ENCODE assay signal across 16 cellular contexts in the genomic region with DNA sequence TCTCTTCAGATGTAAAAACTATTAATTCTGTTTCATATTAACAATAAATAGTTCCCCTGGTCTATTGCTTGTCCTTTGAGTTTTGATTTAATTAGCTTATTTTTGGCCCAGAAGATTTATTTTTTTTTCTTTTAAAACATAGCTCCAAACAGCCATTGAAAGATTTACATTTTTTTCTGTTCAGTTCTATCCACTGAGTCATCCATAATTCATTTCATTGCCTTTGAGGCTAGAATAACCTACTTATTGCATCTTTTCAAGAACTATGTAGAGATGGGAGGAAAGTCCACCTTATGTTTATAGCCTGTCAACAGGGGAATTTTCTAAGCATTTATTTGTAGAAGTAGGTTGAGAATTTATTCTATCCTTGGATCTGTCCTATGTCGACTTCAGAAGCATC. TPM values are rescaled to one million over a fixed set of nuclear protein-coding genes. Genes with fewer than 3 reads are reported as not detected.
DNase-seq lines count a peak whose midpoint lies in the region; ATAC-seq and TF ChIP-seq lines count a peak whose summit lies in the region.
"Had no signal": no experiment of that assay in that cellular context is flagged by ENCODE, and none has a peak within 500 bp of the region (broad histone marks: within the 10 kb centered on the region; RNA-seq: fewer than 3 reads in every experiment).

No MANE protein-coding gene starts in this region.

- no peak overlapping the region for H3K4me2 ChIP-seq in MM.1S (ENCODE audit: low read depth, low read length)

- intact Hi-C loops in naive thymus-derived CD4-positive, alpha-beta T cell (cut with micrococcal nuclease), result no loop called here

- no peaks in the 10 kb centered on the region for H3K9me3 ChIP-seq in adipocyte (ENCODE audit: control insufficient read depth, low read length)
- no peaks in the 10 kb centered on the region for H3K9me3 ChIP-seq in naive thymus-derived CD4-positive, alpha-beta T cell (ENCODE audit: control insufficient read depth in 2 of 3, low read length in 3 of 3)
- H3K9me3 ChIP-seq in MM.1S (replicated peaks; ENCODE audit: insufficient read depth, low read length), result no peaks in the 10 kb centered on the region
- H3K9me3 ChIP-seq: breast epithelium, gastroesophageal sphincter had no signal

- no peak overlapping the region for H3K4me3 Mint-ChIP-seq in T-helper 2 cell treated with Interferon-gamma antibody and Interleukin-4, amounts not matched to agents 5 μg/mL and 100 μg/mL, for 36 hours
- H3K4me3 Mint-ChIP-seq in naive thymus-derived CD4-positive, alpha-beta T cell, result peak overlapping the region in 3 of 10 donors; percentile 21 to 40 (median 33)
- H3K4me3 Mint-ChIP-seq: dendritic cell treated with granulocyte-macrophage colony-stimulating factor and Interleukin-4, amounts not matched to agents 40 ng/mL and 50 ng/mL, for 4 days had no signal

- H3K27me3 ChIP-seq in adipocyte (replicated peaks; ENCODE audit: control insufficient read depth, insufficient read depth, low read length), result no peaks in the 10 kb centered on the region
- no peaks in the 10 kb centered on the region for H3K27me3 ChIP-seq in naive thymus-derived CD4-positive, alpha-beta T cell (ENCODE audit: control insufficient read depth in 2 of 2, insufficient read depth in 2 of 2, low read length in 2 of 2)
- H3K27me3 ChIP-seq in MM.1S (replicated peaks; ENCODE audit: insufficient read depth, low read length), result no peaks in the 10 kb centered on the region
- H3K27me3 ChIP-seq: breast epithelium, gastroesophageal sphincter had no signal

- no peaks in the 10 kb centered on the region for H3K36me3 Mint-ChIP-seq in T-helper 2 cell treated with Interferon-gamma antibody and Interleukin-4, amounts not matched to agents 5 μg/mL and 100 μg/mL, for 36 hours (ENCODE audit: low read depth)
- peaks cover 0 to 11% (median 0%) of the 10 kb centered on the region in 5 donors for H3K36me3 Mint-ChIP-seq in naive thymus-derived CD4-positive, alpha-beta T cell

- H3K79me2 ChIP-seq in MM.1S (ENCODE audit: low read length), result no peaks in the 10 kb centered on the region

- no peaks in the 10 kb centered on the region for H3K36me3 ChIP-seq in adipocyte (ENCODE audit: control insufficient read depth, insufficient read depth, low read length, severe bottlenecking)
- H3K36me3 ChIP-seq in naive thymus-derived CD4-positive, alpha-beta T cell (ENCODE audit: control insufficient read depth in 2 of 3, insufficient read depth in 3 of 3, low read length in 3 of 3), result no peaks in the 10 kb centered on the region
- H3K36me3 ChIP-seq in MM.1S (replicated peaks; ENCODE audit: insufficient read depth, low read length), result no peaks in the 10 kb centered on the region
- H3K36me3 ChIP-seq: breast epithelium, gastroesophageal sphincter, HAP-1 had no signal

- H3K4me1 ChIP-seq in adipocyte (ENCODE audit: control insufficient read depth, insufficient read depth, low read length) (peaks cover 11% of the 10 kb centered on the region), MM.1S (ENCODE audit: low read length) (peaks cover 11% of the 10 kb centered on the region)
- H3K4me1 ChIP-seq in naive thymus-derived CD4-positive, alpha-beta T cell (ENCODE audit: control insufficient read depth in 2 of 2, insufficient read depth in 2 of 2, low read length in 2 of 2), result peaks cover 20 to 74% of the 10 kb centered on the region in 2 donors
- H3K4me1 ChIP-seq: breast epithelium had no signal

- ATAC-seq in naive thymus-derived CD4-positive, alpha-beta T cell, result no peak
- ATAC-seq: gastroesophageal sphincter had no signal

- no peaks in the 10 kb centered on the region for H3K27me3 Mint-ChIP-seq in T-helper 2 cell treated with Interferon-gamma antibody and Interleukin-4, amounts not matched to agents 5 μg/mL and 100 μg/mL, for 36 hours (ENCODE audit: low read depth)
- no peaks in the 10 kb centered on the region for H3K27me3 Mint-ChIP-seq in naive thymus-derived CD4-positive, alpha-beta T cell
- H3K27me3 Mint-ChIP-seq: dendritic cell treated with granulocyte-macrophage colony-stimulating factor and Interleukin-4, amounts not matched to agents 40 ng/mL and 50 ng/mL, for 4 days had no signal

- no peak overlapping the region for H3K4me3 ChIP-seq in adipocyte (ENCODE audit: low read length)
- H3K4me3 ChIP-seq in naive thymus-derived CD4-positive, alpha-beta T cell (ENCODE audit: low read length), result no peak overlapping the region
- no peak overlapping the region for H3K4me3 ChIP-seq in MM.1S (ENCODE audit: low read length)
- H3K4me3 ChIP-seq: breast epithelium, gastroesophageal sphincter, HAP-1 had no signal

- H2AFZ ChIP-seq in MM.1S (ENCODE audit: low read length), result no peak overlapping the region

- CTCF ChIA-PET in naive thymus-derived CD4-positive, alpha-beta T cell (lab: Charles Lee), result interaction anchor here (0.6 to 2.4 kb wide), 2 partner anchors 18 to 32 kb away, joined by 3 to 8 read pairs; no protein-coding TSS in a partner anchor

- DNase-seq in T-helper 2 cell treated with Interferon-gamma antibody and Interleukin-4, amounts not matched to agents 5 μg/mL and 100 μg/mL, for 36 hours (ENCODE audit: low spot score), result no peak
- DNase-seq in T-helper 2 cell, result no peak
- DNase-seq in GM04504 (ENCODE audit: low read depth), result peak; percentile 34
- DNase-seq in adipocyte (ENCODE audit: low read depth), result peak; percentile 51
- DNase-seq in naive thymus-derived CD4-positive, alpha-beta T cell, result no peak
- DNase-seq in MM.1S, result no peak
- DNase-seq in HPDE6-E6E7 (ENCODE audit: extremely low spot score), result no peak
- no peak for DNase-seq in ureter (ENCODE audit: low spot score)
- DNase-seq: 8988T; NCI-H1930; NCI-H446 treated with DMSO at 0.1 percent for 48 hours; stimulated activated CD4-positive, alpha-beta T cell treated with anti-CD3 and anti-CD28 coated beads, Interleukin-12 subunit alpha, Interleukin-12 subunit beta, amount 100 ng/mL, for 4 hours had no signal

- peak overlapping the region; percentile 17 for H3K27ac Mint-ChIP-seq in T-helper 2 cell treated with Interferon-gamma antibody and Interleukin-4, amounts not matched to agents 5 μg/mL and 100 μg/mL, for 36 hours
- H3K27ac Mint-ChIP-seq in naive thymus-derived CD4-positive, alpha-beta T cell, result peak overlapping the region; percentile 22 to 98 (median 92)

- no peaks in the 10 kb centered on the region for H4K20me1 ChIP-seq in MM.1S (ENCODE audit: insufficient read depth, low read length)

- no peak for TF ChIP-seq CTCF in MM.1S (IDR thresholded peaks at IDR 0.05; ENCODE audit: low read length)

- POLR2A ChIA-PET in naive thymus-derived CD4-positive, alpha-beta T cell (lab: Charles Lee), result interaction anchor here (0.8 to 21.9 kb wide), 10 partner anchors 9 to 61 kb away, joined by 3 to 550 read pairs (median 8); no protein-coding TSS in a partner anchor

- peaks cover 3% of the 10 kb centered on the region for H3K9me3 Mint-ChIP-seq in T-helper 2 cell treated with Interferon-gamma antibody and Interleukin-4, amounts not matched to agents 5 μg/mL and 100 μg/mL, for 36 hours
- H3K9me3 Mint-ChIP-seq in naive thymus-derived CD4-positive, alpha-beta T cell, result no peaks in the 10 kb centered on the region
- H3K9me3 Mint-ChIP-seq: dendritic cell treated with granulocyte-macrophage colony-stimulating factor and Interleukin-4, amounts not matched to agents 40 ng/mL and 50 ng/mL, for 4 days had no signal

- H3K9me2 ChIP-seq in MM.1S (replicated peaks; ENCODE audit: insufficient read depth, low read length), result no peaks in the 10 kb centered on the region

- peaks cover 38% of the 10 kb centered on the region for H3K4me1 Mint-ChIP-seq in T-helper 2 cell treated with Interferon-gamma antibody and Interleukin-4, amounts not matched to agents 5 μg/mL and 100 μg/mL, for 36 hours (ENCODE audit: low read depth)
- peaks cover 41 to 88% (median 79%) of the 10 kb centered on the region in 7 donors for H3K4me1 Mint-ChIP-seq in naive thymus-derived CD4-positive, alpha-beta T cell

- peak overlapping the region; percentile 72 for H3K27ac ChIP-seq in naive thymus-derived CD4-positive, alpha-beta T cell (ENCODE audit: low read depth, low read length)
- no peak overlapping the region for H3K27ac ChIP-seq in MM.1S (ENCODE audit: low read length)
- H3K27ac ChIP-seq: gastroesophageal sphincter had no signal

- H3K9ac ChIP-seq in adipocyte (ENCODE audit: low read length) (no peak overlapping the region), MM.1S (ENCODE audit: low read length) (no peak overlapping the region)

- peaks cover 8% of the 10 kb centered on the region for H3F3A ChIP-seq in MM.1S (ENCODE audit: insufficient read depth, low read length)

RNA-seq across cellular contexts. Expression of gene CHD2, which starts 53.4 kb away (rescaled TPM):
- total RNA-seq in naive thymus-derived CD4-positive, alpha-beta T cell, result 100 to 1,000 TPM; 144 to 492 (median 393) TPM
- polyA plus RNA-seq in naive thymus-derived CD4-positive, alpha-beta T cell, result 100 to 1,000 TPM in 1 of 2 donors, 10 to 100 TPM in 1; 70.0 to 103 TPM
- 193 TPM for total RNA-seq in ureter

Comparison
In these comparisons a context has a peak if more than half of its experiments do, and no peak if none do; other contexts are left out.
1. DNase-seq: peak in GM04504 (single experiment) and adipocyte (single experiment); none in T-helper 2 cell treated with Interferon-gamma antibody and Interleukin-4, amounts not matched to agents 5 μg/mL and 100 μg/mL, for 36 hours (single experiment), T-helper 2 cell (0 of 5), naive thymus-derived CD4-positive, alpha-beta T cell (0 of 9), MM.1S (single experiment), HPDE6-E6E7 (single experiment) and ureter (single experiment).